In the genomic region with DNA sequence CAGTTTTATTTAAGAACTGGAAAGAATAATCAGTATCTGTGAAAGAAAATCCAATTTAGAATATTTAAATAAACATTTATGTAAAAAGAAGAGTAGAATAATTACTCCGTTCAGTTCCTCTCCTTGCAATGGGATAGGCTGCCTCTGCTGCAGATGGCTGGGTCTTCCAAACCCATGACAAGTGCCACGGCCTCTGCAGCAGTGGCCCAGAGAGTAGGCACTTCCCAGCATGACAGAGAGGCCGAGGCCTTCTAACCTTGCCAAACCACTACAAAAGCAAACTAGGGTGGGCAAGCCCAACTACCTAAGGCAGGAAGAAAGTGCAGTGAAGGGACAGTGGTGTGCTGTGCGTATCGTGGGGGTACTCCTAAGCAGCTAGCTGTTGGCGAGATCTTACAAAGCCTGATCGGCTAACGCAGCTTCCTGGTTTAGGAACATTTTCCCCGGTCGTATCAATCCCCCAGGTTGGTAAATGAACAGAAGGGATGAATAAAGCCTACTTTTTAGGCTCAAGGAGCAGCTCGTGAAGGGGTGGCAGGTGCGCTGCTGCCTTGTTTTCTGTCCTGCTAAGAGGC, we compare ENCODE assay signal across 19 cellular contexts. TPM values are rescaled to one million over a fixed set of nuclear protein-coding genes. Genes with fewer than 3 reads are reported as not detected.
DNase-seq lines count a peak whose midpoint lies in the region; ATAC-seq, FAIRE-seq and TF ChIP-seq lines count a peak whose summit lies in the region.
"Had no signal": no experiment of that assay in that cellular context is flagged by ENCODE, and none has a peak within 500 bp of the region (broad histone marks: within the 10 kb centered on the region; RNA-seq: fewer than 3 reads in every experiment).

No MANE protein-coding gene starts in this region.

- in situ Hi-C loops in GM12878 (cut with MboI) = no loop called here

- POLR2A ChIA-PET in GM12878 (lab: Charles Lee) = no interaction called here

- H3K9ac ChIP-seq in GM12878 (ENCODE audit: control insufficient read depth, insufficient read depth, low read length) = no peak overlapping the region

- WGBS in GM12878 (ENCODE audit: insufficient coverage, insufficient replicate concordance, low lambda C conversion rate, missing lambda C conversion rate) = 98% methylated on average over 12 of the region's 12 CpGs

- H3K27ac Mint-ChIP-seq in nephron progenitor cell = peak overlapping the region; percentile 61
- H3K27ac Mint-ChIP-seq: HFFc6 had no signal

- TF ChIP-seq POLR2A in GM12892 (IDR thresholded peaks at IDR 0.05; ENCODE audit: low read depth, low read length) (0 out of 2 replicates have a peak, but pooled peaks have one; percentile 18), GM12878 (IDR thresholded peaks at IDR 0.05; ENCODE audit: low read depth, low read length) (peak; percentile 39; the same call in 1 of the 2 replicates)

- no peak overlapping the region for H3K4me3 Mint-ChIP-seq in nephron progenitor cell
- H3K4me3 Mint-ChIP-seq: HFFc6 had no signal

- TF ChIP-seq CTCF in GM12878 (IDR thresholded peaks at IDR 0.05 in 2 of 3, conservative IDR thresholded peaks at IDR 0.05 in 1 of 3; ENCODE audit: control insufficient read depth in 2 of 3, extremely low read depth in 1 of 3, insufficient read depth in 1 of 3, low read depth in 3 of 3, low read length in 3 of 3) (no peak), nephron progenitor cell (IDR thresholded peaks at IDR 0.05) (no peak), GM20000 (IDR thresholded peaks at IDR 0.05; ENCODE audit: extremely low read depth, missing control alignments) (no peak)

- H3K36me3 ChIP-seq in GM12878 (ENCODE audit: control insufficient read depth in 2 of 2, insufficient read depth in 2 of 2, low read length in 1 of 2) = peaks cover 22 to 23% of the 10 kb centered on the region in 2 experiments

- no peak for ATAC-seq in GM12878
- no peak for ATAC-seq in HG03378 (IDR thresholded peaks at IDR 0.05; ENCODE audit: unreplicated experiment)
- ATAC-seq in HG03139 (IDR thresholded peaks at IDR 0.05; ENCODE audit: unreplicated experiment) = no peak
- ATAC-seq: A549, SK-N-SH treated with all-trans-retinoic acid at 6 μM for 48 hours had no signal

- no peaks in the 10 kb centered on the region for H3K27me3 ChIP-seq in GM12878 (replicated peaks in 1 of 2; ENCODE audit: control insufficient read depth in 2 of 2, insufficient read depth in 2 of 2, low read length in 1 of 2)
- H3K27me3 ChIP-seq: BLaER1 treated with 17β-estradiol and CSF1 and Interleukin-3, amounts not matched to agents 10 nM and 100 nM; Peyer's patch had no signal

- H4K20me1 ChIP-seq in GM12878 (ENCODE audit: control insufficient read depth, insufficient read depth) = no peaks in the 10 kb centered on the region

- DNase-seq in NCI-H2107 treated with DMSO at 0.1 percent for 48 hours (lab: John Stamatoyannopoulos, UW; ENCODE audit: unreplicated experiment) (peak; percentile 16), NCI-H2107 (lab: John Stamatoyannopoulos, UW) (no peak), GM12892 (ENCODE audit: insufficient read length) (no peak), GM12878 (ENCODE audit: low read depth, low spot score) (no peak), nephron progenitor cell (no peak), GM20000 (ENCODE audit: low spot score) (no peak)
- DNase-seq: HFFc6, NCI-H1436 treated with DMSO at 0.1 percent for 48 hours, NCI-H2081, Peyer's patch, SHP77 treated with DMSO at 0.1 percent for 48 hours, T-helper 1 cell had no signal

- peaks cover 17% of the 10 kb centered on the region for H3K4me1 Mint-ChIP-seq in nephron progenitor cell

- BruUV-seq in GM12878 (replicated peaks; lab: Mats Ljungman, UMichigan) = no TSS peak

- RAD21 ChIA-PET in GM12878 (lab: Charles Lee; ENCODE audit: unreplicated experiment) = no interaction called here

- H3K4me2 ChIP-seq in GM12878 (ENCODE audit: control insufficient read depth, insufficient read depth) = no peak overlapping the region
- H3K4me2 ChIP-seq: A549; BLaER1 treated with 17β-estradiol and CSF1 and Interleukin-3, amounts not matched to agents 10 nM and 100 nM had no signal

- H3K27ac ChIP-seq in GM12878 (ENCODE audit: control insufficient read depth, insufficient read depth) = no peak overlapping the region
- H3K27ac ChIP-seq: A549, Peyer's patch had no signal

- H3K79me2 ChIP-seq in GM12878 (ENCODE audit: control insufficient read depth, insufficient read depth, low read length) = no peaks in the 10 kb centered on the region

- H3K36me3 Mint-ChIP-seq in nephron progenitor cell (ENCODE audit: low read depth) = peaks cover 44% of the 10 kb centered on the region

- H3K27me3 Mint-ChIP-seq in nephron progenitor cell (ENCODE audit: low read depth, poor library complexity) = no peaks in the 10 kb centered on the region

- SMC1A ChIA-PET in GM12878 (lab: Charles Lee; ENCODE audit: uncharacterized antibody, unreplicated experiment) = no interaction called here

- intact Hi-C loops in GM12878 (cut with micrococcal nuclease; ENCODE audit: unreplicated experiment) = no loop called here

- H3K4me3 ChIP-seq in GM12878 = no peak overlapping the region
- H3K4me3 ChIP-seq: A549; BLaER1 treated with 17β-estradiol and CSF1 and Interleukin-3, amounts not matched to agents 10 nM and 100 nM; Peyer's patch had no signal

- no peak for FAIRE-seq in GM12892 (lab: Jason Lieb, UNC)
- FAIRE-seq in GM12878 (lab: Jason Lieb, UNC) = no peak
- FAIRE-seq: A549, H1 had no signal

- H3K4me1 ChIP-seq in GM12878 (ENCODE audit: control insufficient read depth, insufficient read depth, low read length) = no peaks in the 10 kb centered on the region
- H3K4me1 ChIP-seq: Peyer's patch had no signal

- no peak overlapping the region for H2AFZ ChIP-seq in GM12878 (ENCODE audit: control insufficient read depth, low read depth, low read length)

- no peaks in the 10 kb centered on the region for H3K9me3 ChIP-seq in GM12878 (replicated peaks; ENCODE audit: control insufficient read depth, insufficient read depth, low read length)
- H3K9me3 ChIP-seq: A549; BLaER1 treated with 17β-estradiol and CSF1 and Interleukin-3, amounts not matched to agents 10 nM and 100 nM; Peyer's patch had no signal

- TF ChIP-seq RAD21 in GM12878 (IDR thresholded peaks at IDR 0.05; ENCODE audit: insufficient read depth, low read depth, low read length) = no peak

- CTCF ChIA-PET in GM12878 (lab: Yijun Ruan, JAX) = interaction anchor here (0.7 to 1.2 kb wide), 2 partner anchors 13 to 21 kb away, joined by 3 read pairs; no protein-coding TSS in a partner anchor

- no peak for TF ChIP-seq EP300 in GM12878 (IDR thresholded peaks at IDR 0.05; ENCODE audit: borderline replicate concordance in 1 of 2, control insufficient read depth in 1 of 2, low read depth in 2 of 2, low read length in 2 of 2)

- no peaks in the 10 kb centered on the region for H3K9me3 Mint-ChIP-seq in nephron progenitor cell
- H3K9me3 Mint-ChIP-seq: HFFc6 had no signal

RNA-seq across cellular contexts. Expression of a gene that starts 14.5 kb away (rescaled TPM):
- 22.1 TPM for polyA plus RNA-seq in GM12892 (2012; ENCODE audit: missing spikeins)
- 11.9 and 13.4 TPM in 2 replicates for total RNA-seq in GM12878 (2013; cell fraction: nucleolus; rRNA removed)
- total RNA-seq in GM12878 (2014; rRNA removed) = 50.8 and 52.2 TPM in 2 replicates
- 33.9 and 37.4 TPM in 2 replicates for total RNA-seq in GM12878 (2014; rRNA removed; fragmentation: Illumina TruSeq; extraction: Trizol)
- total RNA-seq in GM12878 (2021) = 48.3 and 50.4 TPM in 2 replicates
- 23.4 TPM for polyA plus RNA-seq in GM12878 (2011; ENCODE audit: low read depth)
- polyA plus RNA-seq in GM12878 (2011; rRNA removed) = 31.1 and 31.7 TPM in 2 replicates
- polyA plus RNA-seq in GM12878 (2011; cell fraction: cytosol; rRNA removed) = 28.3 and 31.8 TPM in 2 replicates
- polyA plus RNA-seq in GM12878 (2011; cell fraction: nucleus; rRNA removed) = 12.1 and 15.0 TPM in 2 replicates
- polyA plus RNA-seq in GM12878 (2012) = 16.8 and 18.8 TPM in 2 replicates
- 31.2 and 39.4 TPM in 2 replicates for polyA plus RNA-seq in GM12878 (2014; fragmentation: Illumina TruSeq; extraction: Trizol)
- polyA plus RNA-seq in GM12878 (2014; fragmentation: Nextera tagmentation; extraction: Ambion mirVana) = 1 to 10 TPM; 3.8 to 5.5 TPM
- polyA plus RNA-seq in GM12878 (2014; rRNA removed) = 43.2 and 45.4 TPM in 2 replicates
- 10 to 100 TPM; 50.3 to 55.7 TPM for polyA plus RNA-seq in GM12878 (2016; fragmentation: Nextera tagmentation; extraction: Ambion mirVana)
- polyA minus RNA-seq in GM12878 (2011; rRNA and poly(A)+ RNA removed) = 30.7 and 36.5 TPM in 2 replicates
- polyA minus RNA-seq in GM12878 (2011; cell fraction: cytosol; rRNA and poly(A)+ RNA removed) = 13.4 and 17.8 TPM in 2 replicates
- 5.3 and 12.0 TPM in 2 replicates for polyA minus RNA-seq in GM12878 (2011; cell fraction: nucleus; rRNA and poly(A)+ RNA removed)

RNA-seq across cellular contexts. Expression of a gene that starts 15.4 kb away (rescaled TPM):
- polyA plus RNA-seq in GM12892 (2012; ENCODE audit: missing spikeins) = 13.3 TPM
- total RNA-seq in GM12878 (2013; cell fraction: nucleolus; rRNA removed) = 499 and 514 TPM in 2 replicates
- total RNA-seq in GM12878 (2014; rRNA removed) (15.2 and 18.0 TPM in 2 replicates), GM12878 (2014; rRNA removed; fragmentation: Illumina TruSeq; extraction: Trizol) (7.8 and 8.9 TPM in 2 replicates), GM12878 (2021) (23.2 and 27.0 TPM in 2 replicates)
- 5.4 TPM for polyA plus RNA-seq in GM12878 (2011; ENCODE audit: low read depth)
- polyA plus RNA-seq in GM12878 (2011; rRNA removed) (17.2 and 36.4 TPM in 2 replicates), GM12878 (2014; fragmentation: Illumina TruSeq; extraction: Trizol) (9.4 and 13.3 TPM in 2 replicates), GM12878 (2014; fragmentation: Nextera tagmentation; extraction: Ambion mirVana) (1 to 10 TPM; 1.7 to 3.6 TPM), GM12878 (2014; rRNA removed) (33.4 and 43.5 TPM in 2 replicates), GM12878 (2016; fragmentation: Nextera tagmentation; extraction: Ambion mirVana) (10 to 100 TPM in 1 of 2 experiments, 1 to 10 TPM in 1; 8.6 to 12.8 TPM)
- polyA plus RNA-seq in GM12878 (2011; cell fraction: cytosol; rRNA removed) = 30.4 and 130 TPM in 2 replicates
- polyA plus RNA-seq in GM12878 (2011; cell fraction: nucleus; rRNA removed) = 329 and 490 TPM in 2 replicates
- 11.5 and 15.2 TPM in 2 replicates for polyA plus RNA-seq in GM12878 (2012)
- polyA minus RNA-seq in GM12878 (2011; rRNA and poly(A)+ RNA removed) = 28.8 and 34.0 TPM in 2 replicates
- 8.2 and 12.4 TPM in 2 replicates for polyA minus RNA-seq in GM12878 (2011; cell fraction: cytosol; rRNA and poly(A)+ RNA removed)
- 78.3 and 123 TPM in 2 replicates for polyA minus RNA-seq in GM12878 (2011; cell fraction: nucleus; rRNA and poly(A)+ RNA removed)

RNA-seq across cellular contexts. Expression of a gene that starts 21.9 kb away (rescaled TPM):
- polyA plus RNA-seq in GM12892 (2012; ENCODE audit: missing spikeins) = 1,361 TPM
- total RNA-seq in GM12878 (2013; cell fraction: nucleolus; rRNA removed) = 78.4 and 86.2 TPM in 2 replicates
- total RNA-seq in GM12878 (2014; rRNA removed) = 191 and 240 TPM in 2 replicates
- 435 and 466 TPM in 2 replicates for total RNA-seq in GM12878 (2014; rRNA removed; fragmentation: Illumina TruSeq; extraction: Trizol)
- total RNA-seq in GM12878 (2021) = 437 and 439 TPM in 2 replicates
- 586 TPM for polyA plus RNA-seq in GM12878 (2011; ENCODE audit: low read depth)
- polyA plus RNA-seq in GM12878 (2011; rRNA removed) = 424 and 754 TPM in 2 replicates
- 89.5 and 93.5 TPM in 2 replicates for polyA plus RNA-seq in GM12878 (2011; cell fraction: cytosol; rRNA removed)
- polyA plus RNA-seq in GM12878 (2011; cell fraction: nucleus; rRNA removed) = 64.1 and 66.3 TPM in 2 replicates
- polyA plus RNA-seq in GM12878 (2012) = 1,465 and 2,074 TPM in 2 replicates
- polyA plus RNA-seq in GM12878 (2014; fragmentation: Illumina TruSeq; extraction: Trizol) = 479 and 560 TPM in 2 replicates
- polyA plus RNA-seq in GM12878 (2014; fragmentation: Nextera tagmentation; extraction: Ambion mirVana) = 100 to 1,000 TPM; 437 to 560 TPM
- polyA plus RNA-seq in GM12878 (2014; rRNA removed) = 295 and 340 TPM in 2 replicates
- 100 to 1,000 TPM; 302 to 303 TPM for polyA plus RNA-seq in GM12878 (2016; fragmentation: Nextera tagmentation; extraction: Ambion mirVana)
- 51.5 and 55.5 TPM in 2 replicates for polyA minus RNA-seq in GM12878 (2011; rRNA and poly(A)+ RNA removed)
- polyA minus RNA-seq in GM12878 (2011; cell fraction: cytosol; rRNA and poly(A)+ RNA removed) = 40.6 and 55.2 TPM in 2 replicates
- 19.2 and 29.6 TPM in 2 replicates for polyA minus RNA-seq in GM12878 (2011; cell fraction: nucleus; rRNA and poly(A)+ RNA removed)

RNA-seq across cellular contexts. Expression of a gene that starts 22.7 kb away (rescaled TPM):
- polyA plus RNA-seq in GM12892 (2012; ENCODE audit: missing spikeins) = not detected
- not detected in 2 replicates for total RNA-seq in GM12878 (2013; cell fraction: nucleolus; rRNA removed)
- not detected in 2 replicates for total RNA-seq in GM12878 (2014; rRNA removed)
- total RNA-seq in GM12878 (2014; rRNA removed; fragmentation: Illumina TruSeq; extraction: Trizol) = not detected in 2 replicates
- not detected in 2 replicates for total RNA-seq in GM12878 (2021)
- not detected for polyA plus RNA-seq in GM12878 (2011; ENCODE audit: low read depth)
- polyA plus RNA-seq in GM12878 (2011; rRNA removed) = not detected in 2 replicates
- not detected in 2 replicates for polyA plus RNA-seq in GM12878 (2011; cell fraction: cytosol; rRNA removed)
- not detected in 2 replicates for polyA plus RNA-seq in GM12878 (2011; cell fraction: nucleus; rRNA removed)
- polyA plus RNA-seq in GM12878 (2012) = not detected in 2 replicates
- not detected in 2 replicates for polyA plus RNA-seq in GM12878 (2014; fragmentation: Illumina TruSeq; extraction: Trizol)
- not detected for polyA plus RNA-seq in GM12878 (2014; fragmentation: Nextera tagmentation; extraction: Ambion mirVana)
- not detected in 2 replicates for polyA plus RNA-seq in GM12878 (2014; rRNA removed)
- not detected for polyA plus RNA-seq in GM12878 (2016; fragmentation: Nextera tagmentation; extraction: Ambion mirVana)
- not detected in 2 replicates for polyA minus RNA-seq in GM12878 (2011; rRNA and poly(A)+ RNA removed)
- polyA minus RNA-seq in GM12878 (2011; cell fraction: cytosol; rRNA and poly(A)+ RNA removed) = not detected in 2 replicates
- not detected in 2 replicates for polyA minus RNA-seq in GM12878 (2011; cell fraction: nucleus; rRNA and poly(A)+ RNA removed)
- total RNA-seq: G401, HFFc6, Peyer's patch had no signal
- polyA plus RNA-seq: A549 had no signal

RNA-seq across cellular contexts. Expression of a gene that starts 39.6 kb away (rescaled TPM):
- polyA plus RNA-seq in GM12892 (2012; ENCODE audit: missing spikeins) = 1.9 TPM
- 16.3 and 18.1 TPM in 2 replicates for total RNA-seq in GM12878 (2013; cell fraction: nucleolus; rRNA removed)
- total RNA-seq in GM12878 (2014; rRNA removed) (1.1 and 1.6 TPM in 2 replicates), GM12878 (2014; rRNA removed; fragmentation: Illumina TruSeq; extraction: Trizol) (0.45 and 0.74 TPM in 2 replicates), GM12878 (2021) (2.2 and 2.4 TPM in 2 replicates)
- polyA plus RNA-seq in GM12878 (2011; ENCODE audit: low read depth) = 0.71 TPM
- polyA plus RNA-seq in GM12878 (2011; rRNA removed) (0.33 and 0.92 TPM in 2 replicates), GM12878 (2014; fragmentation: Illumina TruSeq; extraction: Trizol) (0.29 and 0.63 TPM in 2 replicates), GM12878 (2014; fragmentation: Nextera tagmentation; extraction: Ambion mirVana) (under 1 TPM; 0.05 to 0.11 TPM), GM12878 (2014; rRNA removed) (1.3 and 1.5 TPM in 2 replicates), GM12878 (2016; fragmentation: Nextera tagmentation; extraction: Ambion mirVana) (under 1 TPM; 0.04 to 0.05 TPM)
- 1.7 and 2.6 TPM in 2 replicates for polyA plus RNA-seq in GM12878 (2011; cell fraction: cytosol; rRNA removed)
- 3.9 and 4.2 TPM in 2 replicates for polyA plus RNA-seq in GM12878 (2011; cell fraction: nucleus; rRNA removed)
- 2.1 and 2.9 TPM in 2 replicates for polyA plus RNA-seq in GM12878 (2012)
- 1.7 and 3.0 TPM in 2 replicates for polyA minus RNA-seq in GM12878 (2011; rRNA and poly(A)+ RNA removed)
- 1.1 TPM in 2 replicates for polyA minus RNA-seq in GM12878 (2011; cell fraction: cytosol; rRNA and poly(A)+ RNA removed)
- 1.7 and 2.1 TPM in 2 replicates for polyA minus RNA-seq in GM12878 (2011; cell fraction: nucleus; rRNA and poly(A)+ RNA removed)
